In genomic region chr14:94966868-94967267, GRCh38 we compare ENCODE assay signal across 20 cellular contexts.
"Had no signal": no experiment of that assay in that cellular context is flagged by ENCODE, and none has a peak within 500 bp of the region (broad histone marks: within the 10 kb centered on the region; RNA-seq: fewer than 3 reads in every experiment).

No MANE protein-coding gene starts in this region.

- DNase-seq: colonic mucosa; cortex of kidney; effector CD8-positive, alpha-beta T cell; effector memory CD8-positive, alpha-beta T cell; esophagus squamous epithelium; foreskin fibroblast; foreskin melanocyte; gastrocnemius medialis; glutamatergic neuron; heart right ventricle; hippocampal formation; left cardiac atrium; left lung; left ventricle myocardium superior; lower lobe of right lung; mesenchymal stem cell; mucosa of descending colon; naive B cell had no signal

- H3K9me3 ChIP-seq: colonic mucosa, esophagus squamous epithelium, gastrocnemius medialis, left lung, lower lobe of right lung, mucosa of descending colon had no signal

- H3K4me1 Mint-ChIP-seq: naive B cell had no signal

- H3K4me3 ChIP-seq: colonic mucosa, esophagus squamous epithelium, gastrocnemius medialis, heart right ventricle, left lung, lower lobe of right lung, mucosa of descending colon had no signal

- ATAC-seq: effector memory CD8-positive, alpha-beta T cell; gastrocnemius medialis; heart right ventricle; left cardiac atrium; left lung; left ventricle myocardium superior; lower lobe of right lung; mucosa of descending colon had no signal

- H3K36me3 ChIP-seq: colonic mucosa, esophagus squamous epithelium, gastrocnemius medialis, heart right ventricle, left lung, lower lobe of right lung had no signal

- H3K4me1 ChIP-seq: colonic mucosa, esophagus squamous epithelium, gastrocnemius medialis, left lung, lower lobe of right lung had no signal

- H3K4me3 Mint-ChIP-seq: dendritic cell treated with granulocyte-macrophage colony-stimulating factor and Interleukin-4, amounts not matched to agents 40 ng/mL and 50 ng/mL, for 4 days; effector memory CD8-positive, alpha-beta T cell; mesothelial cell of epicardium had no signal

- H3K27ac ChIP-seq: colonic mucosa, esophagus squamous epithelium, gastrocnemius medialis, heart right ventricle, left lung, lower lobe of right lung had no signal

- H3K9me3 Mint-ChIP-seq: dendritic cell treated with granulocyte-macrophage colony-stimulating factor and Interleukin-4, amounts not matched to agents 40 ng/mL and 50 ng/mL, for 4 days; effector memory CD8-positive, alpha-beta T cell had no signal

- H3K36me3 Mint-ChIP-seq: naive B cell had no signal

- H3K27ac Mint-ChIP-seq: dendritic cell treated with granulocyte-macrophage colony-stimulating factor and Interleukin-4, amounts not matched to agents 40 ng/mL and 50 ng/mL, for 4 days; effector memory CD8-positive, alpha-beta T cell; mesothelial cell of epicardium had no signal

- H3K27me3 ChIP-seq: colonic mucosa, gastrocnemius medialis had no signal
